Comparison of ENCODE assay signal across 1 cellular context in the genomic region with DNA sequence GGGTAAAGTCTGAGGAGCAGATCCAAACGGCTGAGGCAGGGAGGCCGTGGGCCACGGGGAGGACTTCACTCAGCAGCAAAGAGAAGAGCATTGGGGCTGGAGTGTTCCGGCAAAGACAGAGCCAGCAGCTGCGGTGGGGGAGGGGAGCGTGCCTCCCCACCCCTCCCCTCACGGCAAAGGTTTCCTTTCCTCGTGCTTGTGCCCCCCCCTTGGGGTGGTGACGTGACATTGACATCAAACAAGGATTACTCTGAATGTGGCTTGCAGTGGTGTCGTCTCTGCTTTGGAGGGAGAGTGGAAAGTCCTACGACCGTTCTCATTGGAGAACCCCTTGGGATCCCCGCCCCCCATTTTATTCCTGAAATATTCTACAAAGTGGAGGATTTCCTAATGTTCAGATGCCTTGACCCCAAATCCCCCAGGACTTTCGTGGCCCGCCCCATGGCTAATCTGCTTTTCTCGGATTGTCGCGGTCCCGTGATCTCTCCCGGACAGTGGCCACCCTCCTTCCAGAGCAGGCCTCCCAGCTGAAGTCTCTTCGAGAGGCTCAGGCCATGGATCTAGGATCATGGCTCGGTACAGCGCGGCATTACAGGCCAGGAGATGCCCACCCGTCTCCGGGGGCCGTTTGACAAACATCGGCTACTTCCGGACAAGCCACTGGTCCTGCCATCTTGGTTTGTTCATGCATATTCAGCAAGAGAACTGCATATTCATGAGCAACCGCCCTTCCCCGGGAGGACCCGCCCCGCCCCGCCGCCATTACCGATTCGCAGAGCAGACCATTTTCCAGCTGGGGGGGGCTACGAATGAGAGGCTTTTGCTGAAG.
TF ChIP-seq lines count a peak whose summit lies in the region.

No MANE protein-coding gene starts in this region.

TF ChIP-seq in endothelial cell of umbilical vein, 7 proteins besides CTCF, POLR2A, EP300 and RAD21:
- peak; percentile 15 for TF ChIP-seq MYC (IDR thresholded peaks at IDR 0.05; ENCODE audit: low read depth, low read length)
- TF ChIP-seq POLR2AphosphoS5 (IDR thresholded peaks at IDR 0.05; ENCODE audit: insufficient read depth, low read depth, low read length) = no peak
- TF ChIP-seq FOS (IDR thresholded peaks at IDR 0.05; ENCODE audit: borderline replicate concordance, insufficient read depth, low read length) = no peak
- no peak for TF ChIP-seq JUN (IDR thresholded peaks at IDR 0.05; ENCODE audit: borderline replicate concordance, insufficient read depth, insufficient read length, low read depth)
- TF ChIP-seq EZH2 (IDR thresholded peaks at IDR 0.05; ENCODE audit: borderline replicate concordance, low read depth, low read length, severe bottlenecking) = no peak
